ENCODE assay signal across 23 cellular contexts in genomic region chr15:29472901-29473423, GRCh38.
"Had no signal": no experiment of that assay in that cellular context is flagged by ENCODE, and none has a peak within 500 bp of the region (broad histone marks: within the 10 kb centered on the region; RNA-seq: fewer than 3 reads in every experiment).

No MANE protein-coding gene starts in this region.

- ATAC-seq: activated CD8-positive, alpha-beta T cell treated with anti-CD3 and anti-CD28 coated beads, Interleukin-2, amount 10 ng/mL, durations not matched to agents 7 days and 5 days; body of pancreas; T-cell had no signal

- H3K36me3 Mint-ChIP-seq: activated naive CD4-positive, alpha-beta T cell treated with anti-CD3 and anti-CD28 coated beads, Interleukin-2, amount 50 U/mL, for 24 hours; T-cell had no signal

- H3K9me3 Mint-ChIP-seq: activated naive CD4-positive, alpha-beta T cell treated with anti-CD3 and anti-CD28 coated beads, Interleukin-2, amount 50 U/mL, for 24 hours; T-cell had no signal

- H3K4me1 Mint-ChIP-seq: activated naive CD4-positive, alpha-beta T cell treated with anti-CD3 and anti-CD28 coated beads, Interleukin-2, amount 50 U/mL, for 24 hours; T-cell had no signal

- H3K27ac Mint-ChIP-seq: activated CD8-positive, alpha-beta T cell treated with anti-CD3 and anti-CD28 coated beads, Interleukin-2, amount 10 ng/mL, durations not matched to agents 7 days and 5 days; activated naive CD4-positive, alpha-beta T cell treated with anti-CD3 and anti-CD28 coated beads, Interleukin-2, amount 50 U/mL, for 24 hours; T-cell had no signal

- H3K27me3 Mint-ChIP-seq: activated naive CD4-positive, alpha-beta T cell treated with anti-CD3 and anti-CD28 coated beads, Interleukin-2, amount 50 U/mL, for 24 hours had no signal

- H3K4me3 Mint-ChIP-seq: activated CD8-positive, alpha-beta T cell treated with anti-CD3 and anti-CD28 coated beads, Interleukin-2, amount 10 ng/mL, durations not matched to agents 7 days and 5 days; activated naive CD4-positive, alpha-beta T cell treated with anti-CD3 and anti-CD28 coated beads, Interleukin-2, amount 50 U/mL, for 24 hours; T-cell had no signal

- DNase-seq: activated CD4-positive, alpha-beta T cell treated with anti-CD3 and anti-CD28 coated beads for 48 hours; activated CD4-positive, alpha-beta T cell treated with anti-CD3 and anti-CD28 coated beads, Interleukin-2, amount 50 U/mL, for 4 hours; activated CD4-positive, CD25-positive, alpha-beta regulatory T cell treated with anti-CD3 and anti-CD28 coated beads, Interleukin-2, amount 50 U/mL, for 72 hours; activated CD8-positive, alpha-beta memory T cell treated with anti-CD3 and anti-CD28 coated beads, Interleukin-2, amount 50 U/mL, for 48 hours; activated CD8-positive, alpha-beta T cell treated with anti-CD3 and anti-CD28 coated beads, Interleukin-2, amount 10 ng/mL, durations not matched to agents 7 days and 5 days; activated naive CD4-positive, alpha-beta T cell; activated T-cell treated with anti-CD3 and anti-CD28 coated beads, Interleukin-2, amount 50 U/mL, for 1 hour; central memory CD4-positive, alpha-beta T cell; MG63; MV-4-11; NCI-H1092 treated with DMSO at 0.1 percent for 48 hours; NCI-H1417 treated with DMSO at 0.1 percent for 48 hours; NCI-H1694; NCI-H2029; NCI-H2107; NCI-H2171 treated with DMSO at 0.1 percent for 48 hours; NCI-H226; NCI-H69; PC-9; SIG-M5; T-cell had no signal
